In the genomic region with DNA sequence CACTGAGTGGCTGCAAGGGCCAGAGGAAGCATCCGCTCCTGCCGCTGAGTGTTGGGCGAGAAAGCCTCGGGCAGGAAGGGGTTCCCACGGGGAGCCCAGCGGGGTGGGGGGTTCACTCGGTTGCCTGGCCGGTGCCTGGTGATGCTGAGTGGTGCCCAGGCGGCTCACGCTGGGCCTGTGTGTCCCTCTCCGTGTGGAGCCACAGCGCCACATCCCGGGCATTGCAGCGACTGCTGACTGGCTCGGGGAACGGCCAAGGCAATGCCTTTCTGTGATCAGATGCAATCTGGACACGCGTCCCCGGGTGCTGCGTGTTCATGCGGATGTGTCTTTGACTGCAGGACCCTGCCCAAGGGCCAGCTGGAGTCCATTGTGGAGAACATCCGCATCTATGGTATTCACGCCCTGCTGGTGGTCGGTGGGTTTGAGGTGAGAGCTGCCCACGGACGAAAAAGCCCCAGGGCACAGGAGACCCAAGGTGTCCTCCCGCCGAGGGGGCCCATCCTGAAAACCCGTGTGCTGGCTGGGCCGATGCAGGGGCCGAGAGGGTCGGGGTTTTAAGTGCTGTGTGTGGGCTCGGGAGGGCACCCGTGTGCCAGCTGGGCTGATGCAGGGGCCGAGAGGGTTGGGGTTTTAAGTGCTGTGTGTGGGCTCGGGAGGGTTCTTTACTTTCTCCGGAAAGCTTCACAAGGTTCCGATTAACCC, we compare ENCODE assay signal across 35 cellular contexts. TPM values are rescaled to one million over a fixed set of nuclear protein-coding genes. Genes with fewer than 3 reads are reported as not detected.
"Had no signal": no experiment of that assay in that cellular context is flagged by ENCODE, and none has a peak within 500 bp of the region (broad histone marks: within the 10 kb centered on the region; RNA-seq: fewer than 3 reads in every experiment).

No MANE protein-coding gene starts in this region.

- ATAC-seq: activated T-cell treated with anti-CD3 and anti-CD28 coated beads, Interleukin-2, amount 50 U/mL, for 72 hours; activated T-helper 17 cell treated with anti-CD3 and anti-CD28 coated beads, Interleukin-2, amount 50 U/mL, for 72 hours; body of pancreas; PC-3; SK-N-SH treated with all-trans-retinoic acid at 6 μM for 48 hours; T-cell; T-helper 17 cell had no signal

- H3K36me3 Mint-ChIP-seq: activated naive CD4-positive, alpha-beta T cell treated with anti-CD3 and anti-CD28 coated beads, Interleukin-2, amount 50 U/mL, for 24 hours had no signal

- H3K9me3 Mint-ChIP-seq: activated CD4-positive, alpha-beta memory T cell treated with anti-CD3 and anti-CD28 coated beads for 36 hours; activated CD4-positive, alpha-beta T cell treated with anti-CD3 and anti-CD28 coated beads, Interleukin-2, amount 10 ng/mL, durations not matched to agents 7 days and 5 days; activated naive CD4-positive, alpha-beta T cell treated with anti-CD3 and anti-CD28 coated beads, Interleukin-2, amount 50 U/mL, for 24 hours; activated T-cell treated with anti-CD3 and anti-CD28 coated beads, Interleukin-2, amount 50 U/mL, for 72 hours; activated T-helper 17 cell treated with anti-CD3 and anti-CD28 coated beads, Interleukin-2, amount 50 U/mL, for 72 hours; T-cell had no signal

- H3K4me1 Mint-ChIP-seq: activated CD4-positive, alpha-beta T cell treated with anti-CD3 and anti-CD28 coated beads, Interleukin-2, amount 10 ng/mL, durations not matched to agents 7 days and 5 days; activated naive CD4-positive, alpha-beta T cell treated with anti-CD3 and anti-CD28 coated beads, Interleukin-2, amount 50 U/mL, for 24 hours; activated T-helper 17 cell treated with anti-CD3 and anti-CD28 coated beads, Interleukin-2, amount 50 U/mL, for 72 hours; T-cell; T-helper 17 cell had no signal

- H3K27me3 Mint-ChIP-seq: activated CD4-positive, alpha-beta memory T cell treated with anti-CD3 and anti-CD28 coated beads for 36 hours; activated CD4-positive, alpha-beta T cell treated with anti-CD3 and anti-CD28 coated beads, Interleukin-2, amount 10 ng/mL, durations not matched to agents 7 days and 5 days; activated naive CD4-positive, alpha-beta T cell treated with anti-CD3 and anti-CD28 coated beads, Interleukin-2, amount 50 U/mL, for 24 hours; activated T-helper 17 cell treated with anti-CD3 and anti-CD28 coated beads, Interleukin-2, amount 50 U/mL, for 72 hours; T-cell; T-helper 17 cell had no signal

- H3K4me3 Mint-ChIP-seq: activated CD4-positive, alpha-beta memory T cell treated with anti-CD3 and anti-CD28 coated beads for 36 hours; activated CD4-positive, alpha-beta T cell treated with anti-CD3 and anti-CD28 coated beads, Interleukin-2, amount 10 ng/mL, durations not matched to agents 7 days and 5 days; activated naive CD4-positive, alpha-beta T cell treated with anti-CD3 and anti-CD28 coated beads, Interleukin-2, amount 50 U/mL, for 24 hours; activated T-cell treated with anti-CD3 and anti-CD28 coated beads, Interleukin-2, amount 50 U/mL, for 72 hours; activated T-helper 17 cell treated with anti-CD3 and anti-CD28 coated beads, Interleukin-2, amount 50 U/mL, for 72 hours; T-cell; T-helper 17 cell had no signal

- DNase-seq: activated CD4-positive, alpha-beta memory T cell treated with anti-CD3 and anti-CD28 coated beads for 36 hours; activated CD4-positive, alpha-beta T cell treated with anti-CD3 and anti-CD28 coated beads, Interleukin-2, amount 10 ng/mL, durations not matched to agents 7 days and 5 days; activated CD8-positive, alpha-beta memory T cell treated with anti-CD3 and anti-CD28 coated beads, Interleukin-2, amount 50 U/mL, for 4 hours; activated effector memory CD4-positive, alpha-beta T cell treated with anti-CD3 and anti-CD28 coated beads, Interleukin-2, amount 50 U/mL, for 16 hours; activated naive CD4-positive, alpha-beta T cell; activated T-cell treated with anti-CD3 and anti-CD28 coated beads for 4 hours; activated T-cell treated with anti-CD3 and anti-CD28 coated beads, Interleukin-2, amount 50 U/mL, for 72 hours; adrenal gland; body of pancreas; cerebellar nuclear complex; Kasumi-1; KG1; MG63; NCI-H1048; NCI-H1105 treated with DMSO at 0.1 percent for 48 hours; NCI-H1436; NCI-H1694; NCI-H1930; NCI-H2081 treated with DMSO at 0.1 percent for 48 hours; NCI-H226; NCI-H446 treated with DMSO at 0.1 percent for 48 hours; NCI-H524; NCI-H69; PC-3; Peyer's patch; RPMI8226; SIG-M5; T-cell; T-helper 17 cell; T1000 had no signal

- H3K27ac Mint-ChIP-seq: activated CD4-positive, alpha-beta memory T cell treated with anti-CD3 and anti-CD28 coated beads for 36 hours; activated CD4-positive, alpha-beta T cell treated with anti-CD3 and anti-CD28 coated beads, Interleukin-2, amount 10 ng/mL, durations not matched to agents 7 days and 5 days; activated naive CD4-positive, alpha-beta T cell treated with anti-CD3 and anti-CD28 coated beads, Interleukin-2, amount 50 U/mL, for 24 hours; activated T-cell treated with anti-CD3 and anti-CD28 coated beads, Interleukin-2, amount 50 U/mL, for 72 hours; activated T-helper 17 cell treated with anti-CD3 and anti-CD28 coated beads, Interleukin-2, amount 50 U/mL, for 72 hours; T-cell; T-helper 17 cell had no signal

RNA-seq across cellular contexts. Expression of gene AIRE, which starts 37.1 kb away (rescaled TPM):
- total RNA-seq: activated CD4-positive, alpha-beta memory T cell treated with anti-CD3 and anti-CD28 coated beads for 36 hours; activated T-cell treated with anti-CD3 and anti-CD28 coated beads, Interleukin-2, amount 50 U/mL, for 72 hours; activated T-helper 17 cell treated with anti-CD3 and anti-CD28 coated beads, Interleukin-2, amount 50 U/mL, for 72 hours; breast epithelium; PC-3; SK-MEL-5 had no signal
